Comparison of ENCODE assay signal across 8 cellular contexts in the genomic region with DNA sequence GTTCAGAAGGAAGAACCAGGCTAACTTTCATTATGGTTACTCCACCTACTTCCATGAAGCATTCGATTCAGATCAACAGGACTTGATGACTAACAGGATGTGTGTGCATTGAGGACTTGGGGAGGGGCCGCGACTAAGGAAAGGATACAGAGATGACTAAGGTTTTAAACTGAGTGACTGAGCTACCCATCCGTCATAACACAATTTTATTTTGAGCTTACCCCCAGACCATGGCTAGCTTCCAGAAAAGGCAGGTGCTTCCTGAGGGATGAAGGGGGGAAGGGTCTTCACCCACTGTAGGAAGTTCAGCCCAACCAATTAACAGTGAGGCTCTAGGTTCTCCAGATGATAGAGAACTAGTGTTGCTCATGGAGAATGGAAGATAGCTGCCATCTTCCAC. TPM values are rescaled to one million over a fixed set of nuclear protein-coding genes. Genes with fewer than 3 reads are reported as not detected.
DNase-seq lines count a peak whose midpoint lies in the region; ATAC-seq and TF ChIP-seq lines count a peak whose summit lies in the region.

No MANE protein-coding gene starts in this region.

- H3K4me2 ChIP-seq in MM.1S (ENCODE audit: low read depth, low read length), result no peak overlapping the region

- no peaks in the 10 kb centered on the region for H3K27me3 ChIP-seq in CD8-positive, alpha-beta T cell (ENCODE audit: insufficient read depth, low read length)
- H3K27me3 ChIP-seq in lower lobe of right lung (ENCODE audit: low read depth) (no peaks in the 10 kb centered on the region), MM.1S (replicated peaks; ENCODE audit: insufficient read depth, low read length) (no peaks in the 10 kb centered on the region)

- POLR2A ChIA-PET in CD8-positive, alpha-beta T cell (lab: Charles Lee), result interaction anchor here (1.0 kb wide), 1 partner anchor 620 kb away, joined by 3 read pairs; no protein-coding TSS in a partner anchor

- H3K9me2 ChIP-seq in MM.1S (replicated peaks; ENCODE audit: insufficient read depth, low read length), result no peaks in the 10 kb centered on the region

- no peak overlapping the region for H3K27ac ChIP-seq in CD8-positive, alpha-beta T cell (ENCODE audit: low read depth, low read length)
- H3K27ac ChIP-seq in lower lobe of right lung (no peak overlapping the region), MM.1S (ENCODE audit: low read length) (no peak overlapping the region)

- no peaks in the 10 kb centered on the region for H3K9me3 Mint-ChIP-seq in CD8-positive, alpha-beta T cell
- H3K9me3 Mint-ChIP-seq in T-helper 2 cell treated with Interferon-gamma antibody and Interleukin-4, amounts not matched to agents 5 μg/mL and 100 μg/mL, for 36 hours, result peaks cover 11% of the 10 kb centered on the region
- no peaks in the 10 kb centered on the region for H3K9me3 Mint-ChIP-seq in activated naive CD8-positive, alpha-beta T cell treated with anti-CD3 and anti-CD28 coated beads, Interleukin-2, amount 50 U/mL, for 24 hours

- ATAC-seq in CD8-positive, alpha-beta T cell, result peak; percentile 46
- peak; percentile 77 for ATAC-seq in activated naive CD8-positive, alpha-beta T cell treated with anti-CD3 and anti-CD28 coated beads, Interleukin-2, amount 50 U/mL, for 24 hours
- ATAC-seq in lower lobe of right lung, result no peak

- no peaks in the 10 kb centered on the region; the same call in 1 of the 2 replicates for H3F3A ChIP-seq in MM.1S (ENCODE audit: insufficient read depth, low read length)

- H3K36me3 Mint-ChIP-seq in CD8-positive, alpha-beta T cell, result peaks cover 2% of the 10 kb centered on the region
- peaks cover 7% of the 10 kb centered on the region for H3K36me3 Mint-ChIP-seq in T-helper 2 cell treated with Interferon-gamma antibody and Interleukin-4, amounts not matched to agents 5 μg/mL and 100 μg/mL, for 36 hours (ENCODE audit: low read depth)
- H3K36me3 Mint-ChIP-seq in activated naive CD8-positive, alpha-beta T cell treated with anti-CD3 and anti-CD28 coated beads, Interleukin-2, amount 50 U/mL, for 24 hours (ENCODE audit: low read depth), result no peaks in the 10 kb centered on the region

- H3K9ac ChIP-seq in MM.1S (ENCODE audit: low read length), result no peak overlapping the region

- no peaks in the 10 kb centered on the region for H3K79me2 ChIP-seq in MM.1S (ENCODE audit: low read length)

- no peaks in the 10 kb centered on the region for H3K36me3 ChIP-seq in CD8-positive, alpha-beta T cell (ENCODE audit: insufficient read depth, low read length)
- H3K36me3 ChIP-seq in lower lobe of right lung (no peaks in the 10 kb centered on the region), MM.1S (replicated peaks; ENCODE audit: insufficient read depth, low read length) (no peaks in the 10 kb centered on the region)

- no peak overlapping the region for H3K4me3 ChIP-seq in CD8-positive, alpha-beta T cell (ENCODE audit: low read depth, low read length)
- no peak overlapping the region for H3K4me3 ChIP-seq in lower lobe of right lung
- no peak overlapping the region for H3K4me3 ChIP-seq in MM.1S (ENCODE audit: low read length)

- H3K27me3 Mint-ChIP-seq in CD8-positive, alpha-beta T cell (ENCODE audit: low read depth), result peaks cover 2% of the 10 kb centered on the region
- peaks cover 5% of the 10 kb centered on the region for H3K27me3 Mint-ChIP-seq in T-helper 2 cell treated with Interferon-gamma antibody and Interleukin-4, amounts not matched to agents 5 μg/mL and 100 μg/mL, for 36 hours (ENCODE audit: low read depth)
- peaks cover 18% of the 10 kb centered on the region for H3K27me3 Mint-ChIP-seq in activated naive CD8-positive, alpha-beta T cell treated with anti-CD3 and anti-CD28 coated beads, Interleukin-2, amount 50 U/mL, for 24 hours

- intact Hi-C loops in CD8-positive, alpha-beta T cell (cut with DNase I, micrococcal nuclease), result loop anchor here (1.0 to 10.0 kb wide), 4 partner anchors 145 to 267 kb away; a partner anchor contains a TSS
- intact Hi-C loops in lower lobe of right lung (cut with DNase I), result no loop called here

- TF ChIP-seq CTCF in CD8-positive, alpha-beta T cell (IDR thresholded peaks at IDR 0.05), result no peak
- TF ChIP-seq CTCF in lower lobe of right lung (IDR thresholded peaks at IDR 0.05) (no peak), MM.1S (IDR thresholded peaks at IDR 0.05; ENCODE audit: low read length) (no peak)

- H3K4me1 Mint-ChIP-seq in CD8-positive, alpha-beta T cell (ENCODE audit: low read depth), result peaks cover 16% of the 10 kb centered on the region
- H3K4me1 Mint-ChIP-seq in T-helper 2 cell treated with Interferon-gamma antibody and Interleukin-4, amounts not matched to agents 5 μg/mL and 100 μg/mL, for 36 hours (ENCODE audit: low read depth), result peaks cover 25% of the 10 kb centered on the region
- H3K4me1 Mint-ChIP-seq in activated naive CD8-positive, alpha-beta T cell treated with anti-CD3 and anti-CD28 coated beads, Interleukin-2, amount 50 U/mL, for 24 hours, result peaks cover 33% of the 10 kb centered on the region

- H2AFZ ChIP-seq in MM.1S (ENCODE audit: low read length), result no peak overlapping the region

- no peaks in the 10 kb centered on the region for H3K4me1 ChIP-seq in CD8-positive, alpha-beta T cell (ENCODE audit: insufficient read depth, low read length)
- H3K4me1 ChIP-seq in lower lobe of right lung (peaks cover 4% of the 10 kb centered on the region), MM.1S (ENCODE audit: low read length) (no peaks in the 10 kb centered on the region)

- no peaks in the 10 kb centered on the region for H4K20me1 ChIP-seq in MM.1S (ENCODE audit: insufficient read depth, low read length)

- H3K27ac Mint-ChIP-seq in CD8-positive, alpha-beta T cell, result no peak overlapping the region
- peak overlapping the region; percentile 81 for H3K27ac Mint-ChIP-seq in T-helper 2 cell treated with Interferon-gamma antibody and Interleukin-4, amounts not matched to agents 5 μg/mL and 100 μg/mL, for 36 hours
- H3K27ac Mint-ChIP-seq in activated naive CD8-positive, alpha-beta T cell treated with anti-CD3 and anti-CD28 coated beads, Interleukin-2, amount 50 U/mL, for 24 hours, result peak overlapping the region; percentile 12

- H3K4me3 Mint-ChIP-seq in CD8-positive, alpha-beta T cell, result no peak overlapping the region
- H3K4me3 Mint-ChIP-seq in T-helper 2 cell treated with Interferon-gamma antibody and Interleukin-4, amounts not matched to agents 5 μg/mL and 100 μg/mL, for 36 hours, result peak overlapping the region; percentile 53
- H3K4me3 Mint-ChIP-seq in activated naive CD8-positive, alpha-beta T cell treated with anti-CD3 and anti-CD28 coated beads, Interleukin-2, amount 50 U/mL, for 24 hours, result peak overlapping the region; percentile 53

- DNase-seq in CD8-positive, alpha-beta T cell, result peak in 5 of 7 experiments; percentile 24 to 53 (median 44)
- DNase-seq in T-helper 2 cell treated with Interferon-gamma antibody and Interleukin-4, amounts not matched to agents 5 μg/mL and 100 μg/mL, for 36 hours (ENCODE audit: low spot score), result peak; percentile 76
- peak; percentile 41 for DNase-seq in activated naive CD8-positive, alpha-beta T cell treated with anti-CD3 and anti-CD28 coated beads, Interleukin-2, amount 50 U/mL, for 24 hours
- peak; percentile 49 to 60 (median 50) for DNase-seq in stimulated activated CD4-positive, alpha-beta T cell treated with anti-CD3 and anti-CD28 coated beads, Interleukin-12 subunit alpha, Interleukin-12 subunit beta, amount 100 ng/mL, for 48 hours (ENCODE audit: low read depth in 2 of 3, low spot score in 1 of 3)
- DNase-seq in dedifferentiated amniotic fluid mesenchymal stem cell (ENCODE audit: extremely low spot score), result no peak
- no peak for DNase-seq in lower lobe of right lung
- DNase-seq in SHP77 treated with DMSO at 0.1 percent for 48 hours (lab: John Stamatoyannopoulos, UW), result no peak
- DNase-seq in MM.1S, result no peak

- CTCF ChIA-PET in CD8-positive, alpha-beta T cell (lab: Charles Lee), result interaction anchor here (0.9 kb wide), 1 partner anchor 280 kb away, joined by 4 read pairs; no protein-coding TSS in a partner anchor

- H3K9me3 ChIP-seq in CD8-positive, alpha-beta T cell (ENCODE audit: low read length), result no peaks in the 10 kb centered on the region
- no peaks in the 10 kb centered on the region for H3K9me3 ChIP-seq in lower lobe of right lung
- H3K9me3 ChIP-seq in MM.1S (replicated peaks; ENCODE audit: insufficient read depth, low read length), result no peaks in the 10 kb centered on the region

RNA-seq across cellular contexts. Expression of a gene that starts 2.6 kb away (rescaled TPM):
- 10 to 100 TPM; 19.4 to 19.9 TPM for total RNA-seq in CD8-positive, alpha-beta T cell
- 14.7 TPM for total RNA-seq in lower lobe of right lung

Comparison
In these comparisons a context has a peak if more than half of its experiments do, and no peak if none do; other contexts are left out.
1. ATAC-seq: peak in CD8-positive, alpha-beta T cell (single experiment) and activated naive CD8-positive, alpha-beta T cell treated with anti-CD3 and anti-CD28 coated beads, Interleukin-2, amount 50 U/mL, for 24 hours (single experiment); none in lower lobe of right lung (0 of 2).
2. DNase-seq: peak in CD8-positive, alpha-beta T cell (5 of 7), T-helper 2 cell treated with Interferon-gamma antibody and Interleukin-4, amounts not matched to agents 5 μg/mL and 100 μg/mL, for 36 hours (single experiment), activated naive CD8-positive, alpha-beta T cell treated with anti-CD3 and anti-CD28 coated beads, Interleukin-2, amount 50 U/mL, for 24 hours (single experiment) and stimulated activated CD4-positive, alpha-beta T cell treated with anti-CD3 and anti-CD28 coated beads, Interleukin-12 subunit alpha, Interleukin-12 subunit beta, amount 100 ng/mL, for 48 hours (3 of 3); none in dedifferentiated amniotic fluid mesenchymal stem cell (single experiment), lower lobe of right lung (single experiment), SHP77 treated with DMSO at 0.1 percent for 48 hours (single experiment) and MM.1S (single experiment).